In genomic region chr4:183834252-183834651, GRCh38 we compare ENCODE assay signal across 19 cellular contexts.
A peak's percentile ranks its signal among the peaks of the same experiment; 100 is the strongest.
DNase-seq lines count a peak whose midpoint lies in the region; ATAC-seq and TF ChIP-seq lines count a peak whose summit lies in the region.
"Had no signal": no experiment of that assay in that cellular context is flagged by ENCODE, and none has a peak within 500 bp of the region (broad histone marks: within the 10 kb centered on the region; RNA-seq: fewer than 3 reads in every experiment).

No MANE protein-coding gene starts in this region.

- H3K4me3 ChIP-seq in body of pancreas: no peak overlapping the region
- no peak overlapping the region for H3K4me3 ChIP-seq in esophagus (ENCODE audit: low read depth in 1 of 2, low read length in 2 of 2)
- no peak overlapping the region for H3K4me3 ChIP-seq in thyroid gland (replicated peaks in 1 of 3)
- H3K4me3 ChIP-seq: GM12878 had no signal

- WGBS in body of pancreas, 2 donors: 28 to 39% methylated on average over 9 of the region's 9 CpGs
- WGBS in esophagus, 2 donors: 35 to 45% methylated on average over 9 of the region's 9 CpGs
- whole genome bisulfite sequencing in thyroid gland, 2 donors: 41 to 44% methylated on average over 9 of the region's 9 CpGs

- ATAC-seq in body of pancreas: peak; percentile 28
- no peak for ATAC-seq in HG03097 (IDR thresholded peaks at IDR 0.05; ENCODE audit: low FRiP score, unreplicated experiment)
- ATAC-seq in HG02610 (IDR thresholded peaks at IDR 0.05; ENCODE audit: unreplicated experiment): no peak
- ATAC-seq in GM18519 (IDR thresholded peaks at IDR 0.05; ENCODE audit: low FRiP score, unreplicated experiment): no peak
- ATAC-seq: GM12878 had no signal

- no peaks in the 10 kb centered on the region for H3K36me3 ChIP-seq in body of pancreas (replicated peaks in 1 of 2; ENCODE audit: insufficient read depth in 1 of 2, low read depth in 2 of 2)
- H3K36me3 ChIP-seq in esophagus (ENCODE audit: control insufficient read depth in 2 of 2, insufficient read depth in 2 of 2, low read length in 1 of 2): no peaks in the 10 kb centered on the region
- no peaks in the 10 kb centered on the region for H3K36me3 ChIP-seq in thyroid gland

- intact Hi-C loops in body of pancreas (cut with DNase I) (no loop called here), thyroid gland (cut with DNase I) (no loop called here)

- DNase-seq in body of pancreas (peak in 1 of 4 donors; percentile 17), mucosa of gallbladder (ENCODE audit: low spot score) (peak; percentile 46), thyroid gland (peak; percentile 42 to 54)
- DNase-seq in activated effector memory CD4-positive, alpha-beta T cell treated with Interleukin-2 at 50 U/mL for 16 hours: no peak
- DNase-seq: ACHN; AML-193; CD4-positive, alpha-beta T cell; DMS79; MM.1S; NCI-H1092 treated with DMSO at 0.1 percent for 48 hours; NCI-H2227 treated with DMSO at 0.1 percent for 48 hours; NCI-H524 treated with DMSO at 0.1 percent for 48 hours; SHP77; SK-N-SH had no signal

- TF ChIP-seq POLR2A in body of pancreas (IDR thresholded peaks at IDR 0.05): no peak
- no peak for TF ChIP-seq POLR2A in thyroid gland (IDR thresholded peaks at IDR 0.05)

- H3K9me3 ChIP-seq in body of pancreas (no peaks in the 10 kb centered on the region), esophagus (ENCODE audit: control insufficient read depth in 2 of 2, insufficient read depth in 1 of 2, low read depth in 1 of 2, low read length in 1 of 2) (no peaks in the 10 kb centered on the region), thyroid gland (no peaks in the 10 kb centered on the region)
- H3K9me3 ChIP-seq: SK-N-SH had no signal

- TF ChIP-seq CTCF in body of pancreas (IDR thresholded peaks at IDR 0.05) (no peak), thyroid gland (IDR thresholded peaks at IDR 0.05) (no peak)

- H3K4me1 ChIP-seq in body of pancreas: peaks cover 20% of the 10 kb centered on the region
- H3K4me1 ChIP-seq in esophagus (ENCODE audit: control insufficient read depth in 2 of 2, insufficient read depth in 2 of 2, low read length in 1 of 2): no peaks in the 10 kb centered on the region
- peaks cover 19 to 24% of the 10 kb centered on the region in 2 donors for H3K4me1 ChIP-seq in thyroid gland

- H3K27ac ChIP-seq in body of pancreas (peak overlapping the region in 1 of 4 donors; percentile 21), esophagus (ENCODE audit: low read depth in 2 of 2, low read length in 1 of 2) (peak overlapping the region; percentile 36 to 57), thyroid gland (no peak overlapping the region)

- H3K27me3 ChIP-seq in body of pancreas (no peaks in the 10 kb centered on the region), esophagus (ENCODE audit: control insufficient read depth in 1 of 2, insufficient read depth in 2 of 2, low read length in 2 of 2) (no peaks in the 10 kb centered on the region), thyroid gland (no peaks in the 10 kb centered on the region)

Comparison
In these comparisons a context has a peak if more than half of its experiments do, and no peak if none do; other contexts are left out.
1. H3K27ac ChIP-seq: peak in esophagus (2 of 2); none in thyroid gland (0 of 3).